ENCODE assay signal across 8 cellular contexts in the genomic region with DNA sequence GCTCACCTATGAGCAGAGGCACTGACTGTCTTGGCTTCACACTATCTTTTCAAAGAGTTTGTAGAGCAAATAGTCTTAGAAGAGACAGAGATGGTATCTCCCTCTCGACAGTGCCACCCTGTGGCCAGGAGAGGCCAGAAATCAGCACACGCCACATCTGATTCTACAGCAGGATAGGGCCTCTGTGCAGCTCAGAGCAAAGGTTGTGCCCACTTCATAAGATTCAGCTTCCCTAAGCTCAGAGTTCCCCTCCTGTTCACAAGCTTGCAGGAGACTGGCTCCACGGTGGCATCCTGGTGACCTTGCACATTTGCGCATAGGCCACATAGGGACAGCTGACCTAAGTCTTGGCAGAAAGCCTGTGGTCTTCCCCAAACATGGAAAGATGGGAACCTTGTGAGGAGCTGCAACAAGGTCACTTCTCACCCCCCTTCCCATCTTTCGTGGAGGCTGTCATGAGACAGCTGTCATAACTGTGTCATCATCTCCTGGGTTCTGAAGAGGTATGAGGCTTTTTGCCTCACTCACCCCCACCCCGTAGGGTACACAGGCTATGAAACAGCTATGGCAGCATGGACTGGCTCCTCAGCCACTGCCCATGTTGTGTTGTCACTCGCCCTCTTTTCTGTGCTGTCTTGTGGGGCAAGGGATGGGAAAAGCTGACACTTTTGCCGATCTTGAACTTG. TPM values are rescaled to one million over a fixed set of nuclear protein-coding genes. Genes with fewer than 3 reads are reported as not detected.
DNase-seq lines count a peak whose midpoint lies in the region; ATAC-seq lines count a peak whose summit lies in the region.

No MANE protein-coding gene starts in this region.

- POLR2A ChIA-PET in activated CD4-positive, alpha-beta T cell treated with anti-CD3 and anti-CD28 coated beads, Interleukin-2, amount 10 ng/mL, durations not matched to agents 7 days and 5 days (lab: Charles Lee), result no interaction called here

- H3K27ac Mint-ChIP-seq in activated CD4-positive, alpha-beta T cell treated with anti-CD3 and anti-CD28 coated beads, Interleukin-2, amount 10 ng/mL, durations not matched to agents 7 days and 5 days, result no peak overlapping the region

- no peaks in the 10 kb centered on the region for H3K36me3 Mint-ChIP-seq in activated CD4-positive, alpha-beta T cell treated with anti-CD3 and anti-CD28 coated beads, Interleukin-2, amount 10 ng/mL, durations not matched to agents 7 days and 5 days (ENCODE audit: low read depth)

- DNase-seq in AG20443 (ENCODE audit: low spot score), result peak; percentile 76
- DNase-seq in NCI-H2196 treated with DMSO at 0.1 percent for 48 hours (lab: John Stamatoyannopoulos, UW; ENCODE audit: unreplicated experiment), result peak; percentile 15
- peak; percentile 83 for DNase-seq in activated CD4-positive, alpha-beta T cell treated with anti-CD3 and anti-CD28 coated beads, Interleukin-2, amount 10 ng/mL, durations not matched to agents 7 days and 5 days
- peak; percentile 18 to 52 for DNase-seq in dermis microvascular lymphatic vessel endothelial cell (ENCODE audit: low read depth in 2 of 2)
- peak; percentile 80 for DNase-seq in medulla oblongata (ENCODE audit: extremely low spot score)
- peak; percentile 36 to 45 for DNase-seq in stimulated activated CD8-positive, alpha-beta memory T cell treated with anti-CD3 and anti-CD28 coated beads, Interleukin-15, amount 100 ng/mL, for 48 hours (ENCODE audit: low read depth in 2 of 2)
- DNase-seq in DMS79 treated with DMSO at 0.1 percent for 48 hours (lab: John Stamatoyannopoulos, UW), result no peak

- H3K4me3 Mint-ChIP-seq in activated CD4-positive, alpha-beta T cell treated with anti-CD3 and anti-CD28 coated beads, Interleukin-2, amount 10 ng/mL, durations not matched to agents 7 days and 5 days, result no peak overlapping the region

- H3K27me3 Mint-ChIP-seq in activated CD4-positive, alpha-beta T cell treated with anti-CD3 and anti-CD28 coated beads, Interleukin-2, amount 10 ng/mL, durations not matched to agents 7 days and 5 days, result no peaks in the 10 kb centered on the region

- CTCF ChIA-PET in activated CD4-positive, alpha-beta T cell treated with anti-CD3 and anti-CD28 coated beads, Interleukin-2, amount 10 ng/mL, durations not matched to agents 7 days and 5 days (lab: Charles Lee), result interaction anchor here (0.6 to 5.4 kb wide), 24 partner anchors 10 to 279 kb away, joined by 3 to 87 read pairs (median 4); no protein-coding TSS in a partner anchor

- ATAC-seq in GM19025 (IDR thresholded peaks at IDR 0.05; ENCODE audit: low read depth, unreplicated experiment), result peak; percentile 61

- H3K4me1 Mint-ChIP-seq in activated CD4-positive, alpha-beta T cell treated with anti-CD3 and anti-CD28 coated beads, Interleukin-2, amount 10 ng/mL, durations not matched to agents 7 days and 5 days, result peaks cover 11% of the 10 kb centered on the region

- no peaks in the 10 kb centered on the region for H3K9me3 Mint-ChIP-seq in activated CD4-positive, alpha-beta T cell treated with anti-CD3 and anti-CD28 coated beads, Interleukin-2, amount 10 ng/mL, durations not matched to agents 7 days and 5 days

RNA-seq across cellular contexts. Expression of a gene that starts 3.0 kb away (rescaled TPM):
- not detected for total RNA-seq in activated CD4-positive, alpha-beta T cell treated with anti-CD3 and anti-CD28 coated beads, Interleukin-2, amount 10 ng/mL, durations not matched to agents 7 days and 5 days
- total RNA-seq in dermis microvascular lymphatic vessel endothelial cell, result not detected in 2 replicates
